Comparison of ENCODE assay signal across 2 cellular contexts in the genomic region with DNA sequence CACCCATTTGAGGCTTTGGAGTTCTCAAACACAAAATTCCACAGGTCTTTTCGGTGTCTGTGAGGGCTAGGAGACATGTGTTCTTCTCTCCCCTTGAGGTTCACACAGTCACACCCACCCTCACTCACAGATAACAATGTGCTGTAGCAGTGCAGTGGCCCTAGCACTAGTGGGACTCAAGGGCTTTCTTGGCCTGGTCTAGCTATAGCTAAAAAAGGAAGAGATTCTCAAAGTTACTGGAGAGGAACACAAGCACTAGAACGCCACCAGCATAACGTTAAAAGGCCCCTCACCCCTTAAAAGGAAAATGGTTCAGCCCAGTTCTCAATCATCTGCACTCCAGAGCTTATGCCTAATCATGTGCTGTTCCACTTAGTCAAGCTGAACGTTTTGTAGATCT.
A peak's percentile ranks its signal among the peaks of the same experiment; 100 is the strongest.
TF ChIP-seq lines count a peak whose summit lies in the region.

No MANE protein-coding gene starts in this region.

TF ChIP-seq in GM12891, 5 proteins besides CTCF, POLR2A, EP300 and RAD21:
- TF ChIP-seq POU2F2 (IDR thresholded peaks at IDR 0.05; ENCODE audit: low read depth, low read length) (no peak), SPI1 (IDR thresholded peaks at IDR 0.05; ENCODE audit: low read depth, low read length) (0 out of 2 replicates have a peak, but pooled peaks have one; percentile 22)

TF ChIP-seq in GM12878, 131 proteins besides CTCF, POLR2A, EP300 and RAD21:
- TF ChIP-seq, protein P1, sequence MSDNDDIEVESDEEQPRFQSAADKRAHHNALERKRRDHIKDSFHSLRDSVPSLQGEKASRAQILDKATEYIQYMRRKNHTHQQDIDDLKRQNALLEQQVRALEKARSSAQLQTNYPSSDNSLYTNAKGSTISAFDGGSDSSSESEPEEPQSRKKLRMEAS (IDR thresholded peaks at IDR 0.05; ENCODE audit: low read depth, low read length): no peak
- TF ChIP-seq CREM (IDR thresholded peaks at IDR 0.05; ENCODE audit: low read depth) (0 out of 2 replicates have a peak, but pooled peaks have one; percentile 2), NFXL1 (IDR thresholded peaks at IDR 0.05; ENCODE audit: borderline replicate concordance) (no peak), BHLHE40 (IDR thresholded peaks at IDR 0.05; ENCODE audit: borderline replicate concordance in 1 of 2, low read depth in 2 of 2, low read length in 1 of 2) (0 out of 4 replicates have a peak, but pooled peaks of 1 of the 2 experiments have one; percentile 33), DPF2 (IDR thresholded peaks at IDR 0.05) (no peak), ZNF274 (IDR thresholded peaks at IDR 0.05; ENCODE audit: insufficient read depth, insufficient read length) (no peak), YBX1 (IDR thresholded peaks at IDR 0.05) (no peak), ZBED1 (IDR thresholded peaks at IDR 0.05; ENCODE audit: borderline replicate concordance) (no peak), CHD2 (IDR thresholded peaks at IDR 0.05; ENCODE audit: borderline replicate concordance, low read depth, low read length) (no peak), MEF2A (IDR thresholded peaks at IDR 0.05; ENCODE audit: insufficient read depth, low read depth, low read length) (no peak), JUNB (IDR thresholded peaks at IDR 0.05) (no peak), CEBPB (IDR thresholded peaks at IDR 0.05; ENCODE audit: borderline replicate concordance in 1 of 2, low read depth in 2 of 2, low read length in 2 of 2) (no peak), SRF (IDR thresholded peaks at IDR 0.05; ENCODE audit: low read depth in 2 of 2, low read length in 2 of 2) (peak in 1 of 2 experiments; percentile 52; a peak in 1 of 4 replicates), FOXM1 (IDR thresholded peaks at IDR 0.05; ENCODE audit: low read depth, low read length) (no peak)
